ENCODE assay signal across 1 cellular context in the genomic region with DNA sequence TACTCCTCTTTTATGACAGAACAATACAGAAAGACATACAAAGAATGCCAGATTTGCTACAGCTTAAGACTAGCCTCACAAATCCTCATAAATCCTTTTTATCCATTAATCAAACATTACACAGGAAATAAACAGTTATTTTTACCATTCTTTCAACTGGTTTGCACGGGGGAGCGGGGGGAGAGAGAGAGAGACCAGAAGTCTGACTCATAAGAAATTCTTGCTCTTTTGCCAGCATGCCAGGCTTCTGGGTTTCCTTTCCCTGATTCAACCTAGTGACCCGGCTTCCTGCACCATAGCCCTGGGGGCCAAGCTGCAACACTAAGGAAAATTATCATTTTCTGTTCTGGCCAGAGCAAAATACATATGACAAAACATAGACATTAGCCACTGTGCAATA.
TF ChIP-seq lines count a peak whose summit lies in the region.

No MANE protein-coding gene starts in this region.

TF ChIP-seq in SK-N-SH treated with all-trans-retinoic acid at 6 μM for 48 hours, 23 proteins besides CTCF, POLR2A, EP300 and RAD21 (continued from another document):
- TF ChIP-seq TSHZ2 (CRISPR knock-in tag; IDR thresholded peaks at IDR 0.05) (no peak), RARB (CRISPR knock-in tag; IDR thresholded peaks at IDR 0.05) (no peak), TCF4 (CRISPR knock-in tag; IDR thresholded peaks at IDR 0.05; ENCODE audit: borderline replicate concordance) (no peak)
